In the genomic region with DNA sequence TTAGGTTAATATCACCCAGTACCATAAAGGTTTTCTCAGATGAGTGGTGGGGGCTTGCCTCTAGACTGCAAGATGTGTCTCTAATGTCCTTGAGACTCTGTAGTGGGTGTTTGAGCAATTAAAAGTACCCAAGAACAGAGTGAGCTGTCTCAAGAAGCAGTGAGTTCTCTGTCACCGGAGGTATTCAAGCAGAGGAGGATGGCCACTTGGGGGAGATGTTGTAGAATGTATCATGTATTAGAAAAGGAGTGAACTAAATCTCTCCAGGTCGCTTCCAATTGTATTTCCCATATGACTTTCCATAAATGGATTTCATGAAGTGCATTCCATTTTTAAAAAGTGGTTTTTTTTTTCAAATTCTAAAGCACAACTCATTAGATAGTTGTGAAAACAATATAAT, we compare ENCODE assay signal across 14 cellular contexts. TPM values are rescaled to one million over a fixed set of nuclear protein-coding genes. Genes with fewer than 3 reads are reported as not detected.
DNase-seq lines count a peak whose midpoint lies in the region; ATAC-seq and TF ChIP-seq lines count a peak whose summit lies in the region.
"Had no signal": no experiment of that assay in that cellular context is flagged by ENCODE, and none has a peak within 500 bp of the region (broad histone marks: within the 10 kb centered on the region; RNA-seq: fewer than 3 reads in every experiment).

No MANE protein-coding gene starts in this region.

- H3K4me2 ChIP-seq in HCT116 (ENCODE audit: low read length): no peak overlapping the region

- TF ChIP-seq RAD21 in HCT116 (IDR thresholded peaks at IDR 0.05; ENCODE audit: low read depth) (peak; percentile 41), liver (IDR thresholded peaks at IDR 0.05) (peak; percentile 93 to 95)

- RAD21 ChIA-PET in HCT116 (lab: Charles Lee; ENCODE audit: low non-redundant PET in 1 of 2, low total read pairs in 2 of 2, uncharacterized antibody in 2 of 2, unreplicated experiment in 2 of 2): no interaction called here

- TF ChIP-seq POLR2A in HCT116 (IDR thresholded peaks at IDR 0.05; ENCODE audit: borderline replicate concordance, extremely low read depth, insufficient read depth, insufficient read length): no peak
- TF ChIP-seq POLR2A in body of pancreas (IDR thresholded peaks at IDR 0.05): no peak

- intact Hi-C loops in HCT116 (cut with micrococcal nuclease) (no loop called here), body of pancreas (cut with DNase I) (no loop called here)

- no peaks in the 10 kb centered on the region for H4K20me1 ChIP-seq in HCT116 (ENCODE audit: insufficient read depth)

- H3K27me3 ChIP-seq in HCT116 (ENCODE audit: insufficient read depth, low read length): no peaks in the 10 kb centered on the region
- no peaks in the 10 kb centered on the region for H3K27me3 ChIP-seq in body of pancreas
- H3K27me3 ChIP-seq in liver (ENCODE audit: control insufficient read depth in 4 of 4, insufficient read depth in 4 of 4, low read length in 3 of 4): no peaks in the 10 kb centered on the region

- no TSS peak for BruUV-seq in HCT116 (replicated peaks; lab: Mats Ljungman, UMichigan)

- H3K4me3 ChIP-seq in HCT116 (replicated peaks in 1 of 2; ENCODE audit: low read depth in 1 of 2, low read length in 2 of 2) (no peak overlapping the region), body of pancreas (no peak overlapping the region), liver (ENCODE audit: low read depth in 1 of 3, low read length in 3 of 3) (no peak overlapping the region)
- H3K4me3 ChIP-seq: SK-N-MC had no signal

- POLR2A ChIA-PET in HCT116 (lab: Charles Lee): no interaction called here

- TF ChIP-seq CTCF in HCT116 (IDR thresholded peaks at IDR 0.05 in 2 of 3, conservative IDR thresholded peaks at IDR 0.05 in 1 of 3; ENCODE audit: borderline replicate concordance in 1 of 3, insufficient read depth in 1 of 3, low read depth in 2 of 3, low read length in 2 of 3) (peak in 2 of 3 experiments; percentile 23 to 31; a peak in 2 of 6 replicates), body of pancreas (IDR thresholded peaks at IDR 0.05) (peak in 4 of 7 experiments; percentile 22 to 42 (median 35)), liver (IDR thresholded peaks at IDR 0.05; ENCODE audit: low read depth, low read length, missing input control) (peak; percentile 69)

- ATAC-seq in HCT116: no peak
- ATAC-seq in body of pancreas: no peak
- ATAC-seq in GM21423 (IDR thresholded peaks at IDR 0.05; ENCODE audit: unreplicated experiment): no peak

- H3K9me2 ChIP-seq in HCT116 (ENCODE audit: insufficient read depth): no peaks in the 10 kb centered on the region

- no peaks in the 10 kb centered on the region for H3K36me3 ChIP-seq in HCT116 (ENCODE audit: control insufficient read depth in 1 of 2, insufficient read depth in 2 of 2, low read length in 2 of 2)
- H3K36me3 ChIP-seq in body of pancreas (replicated peaks in 1 of 2; ENCODE audit: insufficient read depth in 1 of 2, low read depth in 2 of 2): no peaks in the 10 kb centered on the region
- no peaks in the 10 kb centered on the region for H3K36me3 ChIP-seq in liver (ENCODE audit: control insufficient read depth in 4 of 4, insufficient read depth in 3 of 4, low read depth in 1 of 4, low read length in 3 of 4)

- WGBS in body of pancreas, 2 donors: 56 to 64% methylated on average over 2 of the region's 2 CpGs
- 21% methylated on average over 2 of the region's 2 CpGs for WGBS in liver

- no peaks in the 10 kb centered on the region for H3K9me3 ChIP-seq in HCT116 (ENCODE audit: control insufficient read depth in 1 of 2, insufficient read depth in 1 of 2, low read depth in 1 of 2, low read length in 2 of 2)
- H3K9me3 ChIP-seq in body of pancreas: no peaks in the 10 kb centered on the region
- H3K9me3 ChIP-seq in liver (ENCODE audit: control insufficient read depth in 4 of 4, low read length in 3 of 4): no peaks in the 10 kb centered on the region

- DNase-seq in CD1c-positive myeloid dendritic cell (ENCODE audit: extremely low spot score) (peak; percentile 2), HCT116 (ENCODE audit: low read depth, low spot score) (no peak), body of pancreas (peak; percentile 11 to 22 (median 16)), NCI-H2196 (lab: John Stamatoyannopoulos, UW; ENCODE audit: unreplicated experiment) (no peak), NCI-H2029 (lab: John Stamatoyannopoulos, UW) (no peak), SHP77 treated with DMSO at 0.1 percent for 48 hours (lab: John Stamatoyannopoulos, UW) (no peak)
- DNase-seq: activated CD4-positive, alpha-beta T cell treated with anti-CD3 and anti-CD28 coated beads for 48 hours; activated naive CD4-positive, alpha-beta T cell; dermis blood vessel endothelial cell; nephron progenitor cell; stimulated activated CD4-positive, alpha-beta T cell treated with anti-CD3 and anti-CD28 coated beads, Interleukin-2, amount 100 ng/mL, for 24 hours had no signal

- no peak overlapping the region for H2AFZ ChIP-seq in HCT116 (ENCODE audit: low read depth, low read length, poor library complexity, severe bottlenecking)

- no peak overlapping the region for H3K9ac ChIP-seq in HCT116 (ENCODE audit: low read length)
- no peak overlapping the region for H3K9ac ChIP-seq in liver (ENCODE audit: low read depth in 1 of 2, low read length in 2 of 2)

- H3K79me2 ChIP-seq in HCT116 (ENCODE audit: insufficient read depth, low read length): no peaks in the 10 kb centered on the region

- H3K27ac ChIP-seq in HCT116 (ENCODE audit: low read depth, low read length): no peak overlapping the region
- H3K27ac ChIP-seq in body of pancreas: no peak overlapping the region
- H3K27ac ChIP-seq in liver (ENCODE audit: low read depth in 1 of 2, low read length in 2 of 2): no peak overlapping the region
- H3K27ac ChIP-seq: SK-N-MC had no signal

- CTCF ChIA-PET in HCT116 (lab: Charles Lee): interaction anchor here (1.1 kb wide), 1 partner anchor 13 kb away, joined by 4 read pairs; no protein-coding TSS in a partner anchor

- H3K4me1 ChIP-seq in HCT116 (ENCODE audit: control insufficient read depth in 1 of 2, insufficient read depth in 2 of 2, low read length in 2 of 2) (no peaks in the 10 kb centered on the region), body of pancreas (no peaks in the 10 kb centered on the region), liver (ENCODE audit: control insufficient read depth in 4 of 4, insufficient read depth in 4 of 4, low read length in 3 of 4) (peaks cover 0 to 4% (median 2%) of the 10 kb centered on the region in 4 donors)

TF ChIP-seq in HCT116, 20 proteins besides CTCF, POLR2A, EP300 and RAD21 (continues in another document):
- no peak for TF ChIP-seq POLR2AphosphoS5 (IDR thresholded peaks at IDR 0.05; ENCODE audit: low read depth, low read length)
- no peak for TF ChIP-seq SIN3A (IDR thresholded peaks at IDR 0.05; ENCODE audit: low read depth)
- no peak for TF ChIP-seq YY1 (IDR thresholded peaks at IDR 0.05; ENCODE audit: extremely low read depth, insufficient replicate concordance, low read depth, low read length)
- no peak for TF ChIP-seq CBX3 (IDR thresholded peaks at IDR 0.05; ENCODE audit: low read depth)
- TF ChIP-seq ZNF274 (IDR thresholded peaks at IDR 0.05; ENCODE audit: low read depth, low read length): no peak
- no peak for TF ChIP-seq ZFX (IDR thresholded peaks at IDR 0.05)
- TF ChIP-seq EZH2phosphoT487 (IDR thresholded peaks at IDR 0.05; ENCODE audit: borderline replicate concordance): no peak
- TF ChIP-seq EZH2 (IDR thresholded peaks at IDR 0.05): no peak

TF ChIP-seq in liver, 16 proteins besides CTCF, POLR2A, EP300 and RAD21:
- no peak for TF ChIP-seq FOXA1 (IDR thresholded peaks at IDR 0.05)
- TF ChIP-seq RXRA (IDR thresholded peaks at IDR 0.05): peak; percentile 12 to 24
TF ChIP-seq in liver: peak in this region for 1.

RNA-seq across cellular contexts. Expression of a gene that starts 35.0 kb away (rescaled TPM):
- total RNA-seq in HCT116 (2021; ENCODE audit: unreplicated experiment): not detected
- polyA plus RNA-seq in HCT116 (2012): not detected in 2 replicates
- total RNA-seq in body of pancreas: not detected
- 1 to 10 TPM in 1 of 2 donors, under 1 TPM in 1; 0.08 to 3.9 TPM for total RNA-seq in liver
- under 1 TPM; 0.20 to 0.29 TPM for polyA plus RNA-seq in liver
- total RNA-seq: dermis blood vessel endothelial cell had no signal

Comparison
In these comparisons a context has a peak if more than half of its experiments do, and no peak if none do; other contexts are left out.
1. DNase-seq: peak in CD1c-positive myeloid dendritic cell (single experiment) and body of pancreas (4 of 4); none in HCT116 (single experiment), NCI-H2196 (single experiment), NCI-H2029 (single experiment) and SHP77 treated with DMSO at 0.1 percent for 48 hours (single experiment).
2. Peak in every context shown above with its lines, with median percentiles within 50 percentile points of each other: CTCF ChIP-seq.